Comparison of ENCODE assay signal across 20 cellular contexts in the genomic region with DNA sequence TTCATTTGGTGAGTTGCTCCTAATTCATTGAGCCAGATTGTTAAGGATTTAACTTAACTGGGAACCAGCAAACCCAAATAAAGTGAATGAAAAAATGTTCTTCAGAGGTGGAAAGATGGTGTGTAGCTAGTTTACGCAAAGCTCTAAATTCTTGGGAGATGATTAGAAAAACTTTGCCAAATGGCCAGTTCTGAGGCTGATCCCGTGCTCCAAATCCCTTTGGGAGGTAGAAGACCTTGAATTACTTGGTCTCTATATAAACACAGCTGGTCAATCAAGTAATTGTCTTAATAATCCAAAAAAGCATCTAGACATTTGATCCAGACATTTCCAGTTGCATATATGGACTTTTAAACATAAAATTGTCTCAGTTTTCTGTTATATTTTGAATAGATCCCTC. TPM values are rescaled to one million over a fixed set of nuclear protein-coding genes. Genes with fewer than 3 reads are reported as not detected.
"Had no signal": no experiment of that assay in that cellular context is flagged by ENCODE, and none has a peak within 500 bp of the region (broad histone marks: within the 10 kb centered on the region; RNA-seq: fewer than 3 reads in every experiment).

No MANE protein-coding gene starts in this region.

- ATAC-seq: left lung; natural killer cell treated with Interleukin-12 subunit alpha and Interleukin-12 subunit beta and Interleukin-15 and Interleukin-18, amount 100 ng/mL, for 72 hours had no signal

- H3K4me1 ChIP-seq: breast epithelium, sigmoid colon, transverse colon had no signal

- H3K27me3 ChIP-seq: breast epithelium, left lung, sigmoid colon, transverse colon had no signal

- H3K27ac ChIP-seq: breast epithelium, left lung, sigmoid colon, transverse colon had no signal

- H3K36me3 ChIP-seq: breast epithelium, left lung, sigmoid colon, transverse colon had no signal

- H3K9me3 ChIP-seq: breast epithelium, left lung, sigmoid colon, transverse colon had no signal

- H3K4me3 ChIP-seq: breast epithelium, left lung, sigmoid colon, transverse colon had no signal

- DNase-seq: activated naive CD4-positive, alpha-beta T cell; aorta; dermis blood vessel endothelial cell; foreskin melanocyte; head of caudate nucleus; left lung; mesenchymal stem cell; occipital lobe; sigmoid colon; stimulated activated CD4-positive, alpha-beta T cell treated with anti-CD3 and anti-CD28 coated beads, Interleukin-12 subunit alpha, Interleukin-12 subunit beta, amount 100 ng/mL, for 4 hours; stimulated activated naive CD4-positive, alpha-beta T cell; substantia nigra; T-helper 9 cell; transverse colon had no signal

RNA-seq across cellular contexts. Expression of gene ACTL7B, which starts 11.4 kb away (rescaled TPM):
- total RNA-seq: aorta; cerebellum; dermis blood vessel endothelial cell; left lung; natural killer cell treated with Interleukin-12 subunit alpha and Interleukin-12 subunit beta and Interleukin-15 and Interleukin-18, amount 100 ng/mL, for 72 hours; occipital lobe; transverse colon had no signal
- polyA plus RNA-seq: aorta, sigmoid colon had no signal

RNA-seq across cellular contexts. Expression of gene ACTL7A, which starts 17.7 kb away (rescaled TPM):
- total RNA-seq: activated T-helper 1 cell treated with anti-CD3 and anti-CD28 coated beads, Interleukin-12 subunit alpha, Interleukin-12 subunit beta, Interleukin-2, Interleukin-4 antibody, amounts not matched to agents 30 ng/mL and 10 ng/mL and 1 ng/mL, durations not matched to agents 14 hours and 24 hours and 36 hours; aorta; breast epithelium; cerebellum; dermis blood vessel endothelial cell; left lung; natural killer cell treated with Interleukin-12 subunit alpha and Interleukin-12 subunit beta and Interleukin-15 and Interleukin-18, amount 100 ng/mL, for 72 hours; occipital lobe; progenitor cell of endocrine pancreas; sigmoid colon; transverse colon had no signal
- polyA plus RNA-seq: aorta, esophagus, sigmoid colon had no signal
